11 cellular contexts compared by ENCODE assay signal in the genomic region with DNA sequence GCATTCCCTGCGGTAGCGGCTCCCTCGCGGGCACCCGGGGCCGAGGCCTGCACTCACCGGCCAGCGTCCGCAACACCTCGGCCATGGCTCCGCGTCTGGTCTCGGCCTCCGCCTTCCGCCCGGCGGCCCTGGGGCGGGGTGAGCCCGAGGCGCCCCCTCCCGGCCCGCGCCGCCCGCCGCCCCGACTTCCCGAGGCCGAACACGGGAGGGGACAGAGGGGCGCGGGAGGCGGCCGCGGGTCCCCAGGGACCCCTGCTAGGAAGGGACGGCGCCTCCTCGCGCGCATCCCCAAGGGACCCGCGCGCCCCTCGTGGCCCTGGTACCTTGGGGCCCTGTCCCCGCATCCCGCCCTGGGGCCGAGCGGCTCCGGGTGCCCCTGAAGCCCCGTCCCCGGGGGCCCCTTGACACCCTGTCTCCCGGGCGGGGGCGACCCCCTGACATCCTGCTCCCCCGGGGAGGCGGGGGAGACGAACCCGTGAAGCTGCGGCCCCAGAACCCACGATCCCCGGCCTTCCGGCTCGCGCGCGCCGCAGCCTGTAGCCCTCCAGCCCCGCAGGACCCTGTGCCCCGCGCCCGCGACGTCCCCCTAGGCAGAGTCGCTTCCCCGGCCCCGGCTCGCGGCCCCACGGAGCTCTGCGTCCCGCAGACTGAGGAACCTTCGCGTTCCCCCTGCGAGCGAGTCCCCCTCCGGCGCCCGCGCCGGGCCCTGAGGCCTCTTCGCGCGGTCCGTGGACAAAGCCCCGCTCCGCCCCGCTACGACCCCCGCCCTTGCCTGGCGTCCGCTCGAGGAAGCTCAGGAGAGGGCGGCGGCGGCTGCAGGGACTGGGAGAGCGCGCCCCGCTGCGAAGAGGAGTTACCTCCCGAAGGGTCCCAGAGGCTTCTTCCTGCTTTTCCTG. TPM values are rescaled to one million over a fixed set of nuclear protein-coding genes. Genes with fewer than 3 reads are reported as not detected.
DNase-seq lines count a peak whose midpoint lies in the region; ATAC-seq and TF ChIP-seq lines count a peak whose summit lies in the region.
"Had no signal": no experiment of that assay in that cellular context is flagged by ENCODE, and none has a peak within 500 bp of the region (broad histone marks: within the 10 kb centered on the region; RNA-seq: fewer than 3 reads in every experiment).

TSS of gene ABO (minus strand) at position 97 of the 896 bp plus-strand sequence.

- no peak within 1 kb of the TSS for H3K23ac ChIP-seq in mesendoderm (ENCODE audit: low read length)

- no peak within 1 kb of the TSS for H2BK5ac ChIP-seq in mesendoderm (ENCODE audit: low read length)

- H3K56ac ChIP-seq in mesendoderm (ENCODE audit: low read length), result peak within 1 kb of the TSS; percentile 60

- H3K9me3 ChIP-seq in duodenal mucosa (ENCODE audit: control insufficient read depth in 1 of 2, low read length in 2 of 2) (peaks cover 0 to 9% of the 10 kb centered on the region in 2 donors), thoracic aorta (no peaks in the 10 kb centered on the region)

- H2AK5ac ChIP-seq in mesendoderm (ENCODE audit: low read length), result no peak within 1 kb of the TSS

- no peaks in the 10 kb centered on the region for H3K79me2 ChIP-seq in mesendoderm (ENCODE audit: control insufficient read depth, insufficient read depth, low read length)

- H3K36me3 ChIP-seq in duodenal mucosa (ENCODE audit: control insufficient read depth in 1 of 2, insufficient read depth in 2 of 2, low read length in 2 of 2) (peaks cover 0 to 3% of the 10 kb centered on the region in 2 donors), mesendoderm (ENCODE audit: control insufficient read depth, insufficient read depth, low read length) (no peaks in the 10 kb centered on the region), thoracic aorta (no peaks in the 10 kb centered on the region)

- no peaks in the 10 kb centered on the region for H3K79me1 ChIP-seq in mesendoderm (ENCODE audit: low read length)

- H3K4ac ChIP-seq in mesendoderm (ENCODE audit: low read depth, low read length), result no peak within 1 kb of the TSS

- peak within 1 kb of the TSS; percentile 40 for H3K4me2 ChIP-seq in mesendoderm (ENCODE audit: low read length)

- H4K8ac ChIP-seq in mesendoderm (ENCODE audit: low read depth, low read length), result no peak within 1 kb of the TSS

- no peak within 1 kb of the TSS for H2BK120ac ChIP-seq in mesendoderm (ENCODE audit: low read depth, low read length)

- no CpG with 5 or more reads among the region's 110 CpGs for WGBS in mesendoderm (ENCODE audit: extremely low coverage, insufficient coverage, low lambda C conversion rate)

- no peak within 1 kb of the TSS for H2BK15ac ChIP-seq in mesendoderm (replicated peaks; ENCODE audit: low read depth)

- H3K4me3 ChIP-seq in duodenal mucosa (ENCODE audit: low read depth in 1 of 2, low read length in 2 of 2) (peak within 1 kb of the TSS; percentile 72 to 73), mesendoderm (ENCODE audit: low read length) (no peak within 1 kb of the TSS), thoracic aorta (peak within 1 kb of the TSS; percentile 53)

- DNase-seq in DMS53 (lab: John Stamatoyannopoulos, UW), result peak; percentile 60
- DNase-seq in DMS53 treated with DMSO at 0.1 percent for 48 hours (lab: John Stamatoyannopoulos, UW; ENCODE audit: unreplicated experiment), result no peak
- DNase-seq in mesendoderm, result peak; percentile 40
- DNase-seq in thoracic aorta (ENCODE audit: low spot score), result no peak
- no peak for DNase-seq in NCI-H524 (lab: John Stamatoyannopoulos, UW)
- DNase-seq in anterior cingulate cortex (lab: John Stamatoyannopoulos, UW), result no peak
- no peak for DNase-seq in NCI-H2107 (lab: John Stamatoyannopoulos, UW)
- DNase-seq: activated B cell treated with CpG ODN at 0.5 μM for 24 hours; caudate nucleus; stimulated activated naive B cell treated with anti-CD40 and anti-IgM and Interleukin-4, amounts not matched to agents 10 μg/mL and 1 μg/mL and 100 μg/mL, for 72 hours had no signal

- H3K9ac ChIP-seq in duodenal mucosa (ENCODE audit: low read depth in 1 of 2, low read length in 2 of 2) (peak within 1 kb of the TSS; percentile 77 to 82), mesendoderm (ENCODE audit: low read length) (peak within 1 kb of the TSS; percentile 38)

- no peak within 1 kb of the TSS for H4K5ac ChIP-seq in mesendoderm (ENCODE audit: low read length)

- peaks cover 23 to 40% of the 10 kb centered on the region in 2 donors for H3K4me1 ChIP-seq in duodenal mucosa (ENCODE audit: control insufficient read depth in 1 of 2, insufficient read depth in 2 of 2, low read length in 2 of 2)
- no peaks in the 10 kb centered on the region for H3K4me1 ChIP-seq in mesendoderm (ENCODE audit: control insufficient read depth, low read depth, low read length)
- peaks cover 0 to 4% of the 10 kb centered on the region in 2 donors for H3K4me1 ChIP-seq in thoracic aorta (ENCODE audit: control insufficient read depth in 1 of 2, low read depth in 2 of 2)

- no peak for TF ChIP-seq CTCF in thoracic aorta (IDR thresholded peaks at IDR 0.05)

- no peaks in the 10 kb centered on the region for H3K27me3 ChIP-seq in duodenal mucosa (ENCODE audit: control insufficient read depth in 1 of 2, insufficient read depth in 2 of 2, low read length in 2 of 2)
- H3K27me3 ChIP-seq in mesendoderm (ENCODE audit: insufficient read depth, low read length, poor library complexity), result peaks cover 27% of the 10 kb centered on the region
- H3K27me3 ChIP-seq in thoracic aorta (replicated peaks; ENCODE audit: insufficient read depth), result no peaks in the 10 kb centered on the region

- H3K18ac ChIP-seq in mesendoderm (ENCODE audit: low read length), result peak within 1 kb of the TSS; percentile 16

- ATAC-seq in thoracic aorta (ENCODE audit: insufficient number of reproducible peaks, low FRiP score, low read depth), result no peak

- H3K27ac ChIP-seq in duodenal mucosa (ENCODE audit: low read depth, low read length) (peak within 1 kb of the TSS; percentile 88), mesendoderm (ENCODE audit: low read depth, low read length) (no peak within 1 kb of the TSS), thoracic aorta (no peak within 1 kb of the TSS)

RNA-seq across cellular contexts. Expression of gene ABO, which starts in this region (rescaled TPM):
- polyA plus RNA-seq in mesendoderm (2013, experiment 1 of 2), result 0.01 TPM
- polyA plus RNA-seq in mesendoderm (2013, experiment 2 of 2), result 0.01 TPM
- total RNA-seq in thoracic aorta, result under 1 TPM; 0.14 to 0.21 TPM
- total RNA-seq: activated B cell treated with CpG ODN at 0.5 μM for 24 hours had no signal

Comparison
In these comparisons a context has a peak if more than half of its experiments do, and no peak if none do; other contexts are left out.
1. DNase-seq: peak in DMS53 (single experiment) and mesendoderm (single experiment); none in DMS53 treated with DMSO at 0.1 percent for 48 hours (single experiment), thoracic aorta (single experiment), NCI-H524 (0 of 2), anterior cingulate cortex (0 of 58) and NCI-H2107 (single experiment).